Comparison of ENCODE assay signal across 9 cellular contexts in the genomic region with DNA sequence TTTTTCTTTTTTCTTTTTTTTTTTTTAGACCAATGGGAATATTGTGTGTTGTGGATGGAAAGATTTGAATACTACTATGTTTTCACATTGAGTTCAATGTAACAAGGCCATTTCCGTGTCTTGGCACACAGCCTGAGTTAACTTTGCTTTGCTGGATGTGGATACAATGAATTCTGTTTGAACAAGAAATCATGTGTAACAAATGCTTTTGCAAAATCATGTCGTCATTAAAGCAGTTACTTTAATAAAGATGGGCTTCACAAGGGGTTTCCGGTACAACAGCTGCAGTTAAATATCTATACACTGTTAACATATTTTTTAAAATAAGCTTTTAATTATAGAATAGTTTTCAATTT. TPM values are rescaled to one million over a fixed set of nuclear protein-coding genes. Genes with fewer than 3 reads are reported as not detected.
A peak's percentile ranks its signal among the peaks of the same experiment; 100 is the strongest.
DNase-seq lines count a peak whose midpoint lies in the region; ATAC-seq and TF ChIP-seq lines count a peak whose summit lies in the region.
"Had no signal": no experiment of that assay in that cellular context is flagged by ENCODE, and none has a peak within 500 bp of the region (broad histone marks: within the 10 kb centered on the region; RNA-seq: fewer than 3 reads in every experiment).

No MANE protein-coding gene starts in this region.

- no peaks in the 10 kb centered on the region for H3K4me1 ChIP-seq in mucosa of descending colon (ENCODE audit: low read depth)

- H3K4me3 ChIP-seq in astrocyte of the cerebellum (ENCODE audit: low read depth, low read length) (no peak overlapping the region), mucosa of descending colon (no peak overlapping the region)

- peak overlapping the region in 1 of 2 donors; percentile 14 for H3K4me3 Mint-ChIP-seq in stimulated activated naive CD8-positive, alpha-beta T cell treated with anti-CD3 and anti-CD28 coated beads, Interleukin-15, amount 100 ng/mL, for 72 hours
- H3K4me3 Mint-ChIP-seq: activated T-cell treated with anti-CD3 and anti-CD28 coated beads, Interleukin-2, amount 50 U/mL, for 24 hours had no signal

- intact Hi-C loops in mucosa of descending colon (cut with DNase I, micrococcal nuclease): no loop called here

- H3K27ac Mint-ChIP-seq in stimulated activated naive CD8-positive, alpha-beta T cell treated with anti-CD3 and anti-CD28 coated beads, Interleukin-15, amount 100 ng/mL, for 72 hours: no peak overlapping the region
- H3K27ac Mint-ChIP-seq: activated T-cell treated with anti-CD3 and anti-CD28 coated beads, Interleukin-2, amount 50 U/mL, for 24 hours had no signal

- H3K9me3 ChIP-seq in mucosa of descending colon: no peaks in the 10 kb centered on the region

- TF ChIP-seq CTCF in astrocyte of the cerebellum (IDR thresholded peaks at IDR 0.05; ENCODE audit: low read depth, low read length, missing control alignments) (no peak), mucosa of descending colon (IDR thresholded peaks at IDR 0.05) (no peak)

- in situ Hi-C loops in astrocyte of the cerebellum (cut with HindIII; ENCODE audit: low sequenced_read_pairs): no loop called here

- ATAC-seq in HG02852 (IDR thresholded peaks at IDR 0.05; ENCODE audit: unreplicated experiment) (peak; percentile 23), mucosa of descending colon (peak; percentile 81), GM19023 (IDR thresholded peaks at IDR 0.05; ENCODE audit: unreplicated experiment) (no peak)
- ATAC-seq in stimulated activated naive CD8-positive, alpha-beta T cell treated with anti-CD3 and anti-CD28 coated beads, Interleukin-15, amount 100 ng/mL, for 72 hours: no peak

- peaks cover 23% of the 10 kb centered on the region for H3K27me3 Mint-ChIP-seq in stimulated activated naive CD8-positive, alpha-beta T cell treated with anti-CD3 and anti-CD28 coated beads, Interleukin-15, amount 100 ng/mL, for 72 hours

- peaks cover 7% of the 10 kb centered on the region for H3K4me1 Mint-ChIP-seq in stimulated activated naive CD8-positive, alpha-beta T cell treated with anti-CD3 and anti-CD28 coated beads, Interleukin-15, amount 100 ng/mL, for 72 hours

- H3K9me3 Mint-ChIP-seq in stimulated activated naive CD8-positive, alpha-beta T cell treated with anti-CD3 and anti-CD28 coated beads, Interleukin-15, amount 100 ng/mL, for 72 hours: no peaks in the 10 kb centered on the region
- H3K9me3 Mint-ChIP-seq: activated T-cell treated with anti-CD3 and anti-CD28 coated beads, Interleukin-2, amount 50 U/mL, for 24 hours had no signal

- DNase-seq in DMS53 (lab: John Stamatoyannopoulos, UW) (peak; percentile 86), astrocyte of the cerebellum (ENCODE audit: low read depth) (peak; percentile 22), mucosa of descending colon (peak in 1 of 3 donors; percentile 74), HK-2 (ENCODE audit: unreplicated experiment) (no peak), H4 (ENCODE audit: low spot score) (no peak)
- no peak for DNase-seq in stimulated activated naive CD8-positive, alpha-beta T cell treated with anti-CD3 and anti-CD28 coated beads, Interleukin-15, amount 100 ng/mL, for 72 hours
- DNase-seq: activated T-cell treated with anti-CD3 and anti-CD28 coated beads, Interleukin-2, amount 50 U/mL, for 24 hours had no signal

- H3K36me3 ChIP-seq in mucosa of descending colon (ENCODE audit: low read depth): no peaks in the 10 kb centered on the region

RNA-seq across cellular contexts. Expression of gene ENTPD1, which starts 13.5 kb away (rescaled TPM):
- 10 to 100 TPM in 1 of 3 donors, 1 to 10 TPM in 2; 7.1 to 20.3 (median 7.2) TPM for total RNA-seq in mucosa of descending colon
- 0.12 TPM in 1 of 2 replicates, not detected in the other for total RNA-seq in H4 (2014; rRNA removed; shearing (Covaris generic))

RNA-seq across cellular contexts. Expression of gene TCTN3, which starts 48.8 kb away (rescaled TPM):
- 10 to 100 TPM; 20.7 to 35.4 (median 31.6) TPM for total RNA-seq in mucosa of descending colon
- 46.9 and 57.8 TPM in 2 replicates for total RNA-seq in H4 (2014; rRNA removed; shearing (Covaris generic))

Comparison
In these comparisons a context has a peak if more than half of its experiments do, and no peak if none do; other contexts are left out.
1. DNase-seq: peak in DMS53 (single experiment) and astrocyte of the cerebellum (single experiment); none in stimulated activated naive CD8-positive, alpha-beta T cell treated with anti-CD3 and anti-CD28 coated beads, Interleukin-15, amount 100 ng/mL, for 72 hours (0 of 2), HK-2 (single experiment) and H4 (single experiment).
2. ATAC-seq: peak in HG02852 (single experiment) and mucosa of descending colon (single experiment); none in GM19023 (single experiment) and stimulated activated naive CD8-positive, alpha-beta T cell treated with anti-CD3 and anti-CD28 coated beads, Interleukin-15, amount 100 ng/mL, for 72 hours (single experiment).